ENCODE assay signal across 6 cellular contexts in genomic region chr6:30717845-30718795, GRCh38. TPM values are rescaled to one million over a fixed set of nuclear protein-coding genes. Genes with fewer than 3 reads are reported as not detected.
A peak's percentile ranks its signal among the peaks of the same experiment; 100 is the strongest.
DNase-seq lines count a peak whose midpoint lies in the region; ATAC-seq and TF ChIP-seq lines count a peak whose summit lies in the region.
"Not testable (repeated sequence)": the region's sequence is repeated elsewhere in the genome, so short reads cannot be mapped to it uniquely, and the experiment has no call there.

No MANE protein-coding gene starts in this region.

- not testable (repeated sequence) for TF ChIP-seq CTCF in DOHH2 (IDR thresholded peaks at IDR 0.05; ENCODE audit: low read depth, low read length, poor library complexity, severe bottlenecking); RWPE2 (IDR thresholded peaks at IDR 0.05; ENCODE audit: poor library complexity, severe bottlenecking); astrocyte of the spinal cord (IDR thresholded peaks at IDR 0.05; ENCODE audit: low read depth, low read length); foreskin keratinocyte (conservative IDR thresholded peaks at IDR 0.05); suprapubic skin (IDR thresholded peaks at IDR 0.05)

- H3K27ac ChIP-seq in DOHH2 (ENCODE audit: low read depth, low read length) (peak overlapping the region; percentile 100), RWPE2 (ENCODE audit: poor library complexity, severe bottlenecking) (peak overlapping the region; percentile 96), foreskin keratinocyte (peak overlapping the region; percentile 59), suprapubic skin (peak overlapping the region; percentile 89)

- H3K4me1 ChIP-seq in DOHH2 (ENCODE audit: control insufficient read depth, low read length) (peaks cover 44% of the 10 kb centered on the region), RWPE2 (ENCODE audit: insufficient read depth, poor library complexity, severe bottlenecking) (peaks cover 24% of the 10 kb centered on the region), suprapubic skin (peaks cover 43% of the 10 kb centered on the region)
- H3K4me1 ChIP-seq in foreskin keratinocyte: not testable (repeated sequence)

- TF ChIP-seq EP300 in suprapubic skin (IDR thresholded peaks at IDR 0.05): not testable (repeated sequence)

- not testable (repeated sequence) for TF ChIP-seq POLR2A in suprapubic skin (IDR thresholded peaks at IDR 0.05)

- H3F3A ChIP-seq in DOHH2 (ENCODE audit: control insufficient read depth, insufficient read depth): peaks cover 39% of the 10 kb centered on the region

- POLR2A ChIA-PET in naive thymus-derived CD8-positive, alpha-beta T cell (lab: Charles Lee): interaction anchor here (0.5 to 14.3 kb wide), 23 partner anchors 12 to 376 kb away, joined by 3 to 594 read pairs (median 5); partner anchors contain the start of genes ABCF1, DHX16, GNL1 and MRPS18B

- peaks cover 0 to 35% (median 17%) of the 10 kb centered on the region in 3 donors for H3K36me3 Mint-ChIP-seq in naive thymus-derived CD8-positive, alpha-beta T cell

- WGBS in suprapubic skin: 75% methylated on average over 38 of the region's 38 CpGs

- peaks cover 73% of the 10 kb centered on the region for H3K79me2 ChIP-seq in DOHH2 (ENCODE audit: control insufficient read depth, low read length)

- H3K9me2 ChIP-seq in DOHH2 (replicated peaks; ENCODE audit: control insufficient read depth, low read length): not testable (repeated sequence)

- in situ Hi-C loops in astrocyte of the spinal cord (cut with HindIII; ENCODE audit: low sequenced_read_pairs): not testable (repeated sequence)

- H3K27ac Mint-ChIP-seq in naive thymus-derived CD8-positive, alpha-beta T cell: peak overlapping the region; percentile 97 to 100 (median 99)

- H3K4me3 ChIP-seq in DOHH2 (ENCODE audit: low read length) (peak overlapping the region; percentile 88), RWPE2 (ENCODE audit: severe bottlenecking) (peak overlapping the region; percentile 36), astrocyte of the spinal cord (ENCODE audit: low read depth, low read length) (peak overlapping the region; percentile 37), suprapubic skin (peak overlapping the region; percentile 69)

- H3K4me3 Mint-ChIP-seq in naive thymus-derived CD8-positive, alpha-beta T cell: peak overlapping the region; percentile 87 to 99 (median 97)

- peaks cover 36 to 61% (median 57%) of the 10 kb centered on the region in 4 donors for H3K4me1 Mint-ChIP-seq in naive thymus-derived CD8-positive, alpha-beta T cell

- not testable (repeated sequence) for H3K9me3 ChIP-seq in DOHH2 (ENCODE audit: control insufficient read depth, insufficient read depth, low read length); RWPE2 (ENCODE audit: severe bottlenecking); suprapubic skin

- H4K20me1 ChIP-seq in DOHH2 (ENCODE audit: control insufficient read depth, insufficient read depth, low read depth, low read length): not testable (repeated sequence)

- not testable (repeated sequence) for H3K27me3 Mint-ChIP-seq in naive thymus-derived CD8-positive, alpha-beta T cell

- H3K9me3 Mint-ChIP-seq in naive thymus-derived CD8-positive, alpha-beta T cell: not testable (repeated sequence)

- not testable (repeated sequence) for H3K27me3 ChIP-seq in DOHH2 (ENCODE audit: control insufficient read depth, low read length); RWPE2 (ENCODE audit: insufficient read depth, poor library complexity, severe bottlenecking); foreskin keratinocyte; suprapubic skin

- DNase-seq in RWPE2 (ENCODE audit: low spot score); astrocyte of the spinal cord (ENCODE audit: low read depth, low spot score); foreskin keratinocyte; naive thymus-derived CD8-positive, alpha-beta T cell; suprapubic skin (ENCODE audit: low spot score in 2 of 2): not testable (repeated sequence)

- peaks cover 76% of the 10 kb centered on the region for H3K36me3 ChIP-seq in DOHH2 (ENCODE audit: control insufficient read depth, low read length)
- peaks cover 53% of the 10 kb centered on the region for H3K36me3 ChIP-seq in RWPE2 (ENCODE audit: low read depth)
- peaks cover 20% of the 10 kb centered on the region for H3K36me3 ChIP-seq in suprapubic skin

- ATAC-seq in RWPE2 (ENCODE audit: low read depth); foreskin keratinocyte; naive thymus-derived CD8-positive, alpha-beta T cell: not testable (repeated sequence)

- H3K4me2 ChIP-seq in DOHH2 (ENCODE audit: low read length): peak overlapping the region; percentile 97

RNA-seq across cellular contexts. Expression of gene MDC1, which starts 1.0 kb away (rescaled TPM):
- total RNA-seq in foreskin keratinocyte: 24.8 and 27.4 TPM in 2 replicates
- polyA plus RNA-seq in foreskin keratinocyte: 13.9 and 15.8 TPM in 2 replicates
- 10 to 100 TPM; 50.8 to 54.9 TPM for total RNA-seq in naive thymus-derived CD8-positive, alpha-beta T cell
- 1 to 10 TPM; 1.3 to 6.3 (median 2.8) TPM for polyA plus RNA-seq in naive thymus-derived CD8-positive, alpha-beta T cell
- 10 to 100 TPM; 10.4 to 27.0 (median 16.3) TPM for total RNA-seq in suprapubic skin

RNA-seq across cellular contexts. Expression of gene TUBB, which starts 2.0 kb away (rescaled TPM):
- total RNA-seq in foreskin keratinocyte (1,201 and 1,290 TPM in 2 replicates), suprapubic skin (100 to 1,000 TPM; 166 to 348 (median 244) TPM)
- 1,224 and 1,454 TPM in 2 replicates for polyA plus RNA-seq in foreskin keratinocyte
- 100 to 1,000 TPM; 171 to 187 TPM for total RNA-seq in naive thymus-derived CD8-positive, alpha-beta T cell
- 100 to 1,000 TPM in 1 of 3 donors, 10 to 100 TPM in 2; 79.2 to 116 (median 83.3) TPM for polyA plus RNA-seq in naive thymus-derived CD8-positive, alpha-beta T cell

RNA-seq across cellular contexts. Expression of gene FLOT1, which starts 24.4 kb away (rescaled TPM):
- total RNA-seq in foreskin keratinocyte (50.0 and 62.6 TPM in 2 replicates), suprapubic skin (10 to 100 TPM; 28.4 to 60.8 (median 45.5) TPM)
- polyA plus RNA-seq in foreskin keratinocyte: 57.4 and 72.2 TPM in 2 replicates
- total RNA-seq in naive thymus-derived CD8-positive, alpha-beta T cell: 10 to 100 TPM; 74.1 to 79.8 TPM
- 10 to 100 TPM; 76.0 to 98.4 (median 78.4) TPM for polyA plus RNA-seq in naive thymus-derived CD8-positive, alpha-beta T cell

RNA-seq across cellular contexts. Expression of gene IER3, which starts 26.2 kb away (rescaled TPM):
- total RNA-seq in foreskin keratinocyte (279 and 373 TPM in 2 replicates), suprapubic skin (10 to 100 TPM; 22.0 to 86.2 (median 45.8) TPM)
- 343 and 439 TPM in 2 replicates for polyA plus RNA-seq in foreskin keratinocyte
- 10 to 100 TPM; 16.0 to 17.0 TPM for total RNA-seq in naive thymus-derived CD8-positive, alpha-beta T cell
- 1 to 10 TPM in 2 of 3 donors, under 1 TPM in 1; 0.58 to 1.8 (median 1.5) TPM for polyA plus RNA-seq in naive thymus-derived CD8-positive, alpha-beta T cell

RNA-seq across cellular contexts. Expression of gene NRM, which starts 27.3 kb away (rescaled TPM):
- total RNA-seq in foreskin keratinocyte (24.5 and 26.3 TPM in 2 replicates), suprapubic skin (1 to 10 TPM; 2.3 to 9.0 (median 6.8) TPM)
- 41.6 and 45.7 TPM in 2 replicates for polyA plus RNA-seq in foreskin keratinocyte
- 1 to 10 TPM; 2.4 TPM for total RNA-seq in naive thymus-derived CD8-positive, alpha-beta T cell
- polyA plus RNA-seq in naive thymus-derived CD8-positive, alpha-beta T cell: 1 to 10 TPM; 3.7 to 5.4 (median 5.4) TPM

Comparison
In these comparisons a context has a peak if more than half of its experiments do, and no peak if none do; other contexts are left out.
1. H3K4me3 ChIP-seq: peak in every context shown above with its lines; median percentile 88 in DOHH2; 69 in suprapubic skin; 37 in astrocyte of the spinal cord; 36 in RWPE2.